8 cellular contexts compared by ENCODE assay signal in the genomic region with DNA sequence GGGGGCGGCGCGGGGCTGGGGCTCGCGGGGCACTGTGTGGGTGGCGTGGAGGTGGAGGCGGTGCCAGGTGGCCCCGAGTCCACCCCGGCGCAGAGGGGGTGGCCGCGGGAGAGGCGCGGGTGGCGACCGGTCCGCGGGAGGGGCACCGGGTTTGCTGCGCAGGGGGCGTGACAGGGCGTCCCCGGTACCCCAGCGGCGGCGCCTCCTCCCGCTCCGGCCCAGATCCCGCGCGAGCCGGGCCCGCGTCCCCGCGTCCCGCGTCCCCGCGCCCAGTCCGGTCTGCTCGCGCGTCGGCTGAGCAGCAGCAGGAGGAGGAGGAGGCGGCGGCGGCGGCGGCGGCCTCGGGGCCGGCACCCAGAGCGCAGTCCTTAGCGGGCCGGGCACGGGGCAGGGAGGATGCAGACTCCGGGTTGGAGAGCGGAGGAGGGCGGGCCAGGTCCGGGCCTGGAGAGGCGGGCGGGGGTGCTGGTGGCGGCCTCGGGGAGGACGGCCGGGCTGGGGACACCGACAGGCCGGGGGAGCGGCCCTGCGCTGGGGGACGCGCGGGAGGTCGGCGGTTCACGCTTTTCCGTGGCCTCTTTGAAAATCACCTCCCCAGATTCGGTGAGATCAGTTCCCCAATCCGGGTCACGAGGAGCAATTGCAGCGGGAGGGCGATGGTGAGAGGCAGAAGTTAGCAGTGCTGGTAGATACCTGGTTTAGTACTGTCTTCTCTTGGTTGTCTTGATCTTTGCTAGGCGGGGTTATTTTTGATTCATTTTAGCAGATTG. TPM values are rescaled to one million over a fixed set of nuclear protein-coding genes. Genes with fewer than 3 reads are reported as not detected.
A peak's percentile ranks its signal among the peaks of the same experiment; 100 is the strongest.
DNase-seq lines count a peak whose midpoint lies in the region; ATAC-seq and TF ChIP-seq lines count a peak whose summit lies in the region.

No MANE protein-coding gene starts in this region.

- POLR2A ChIA-PET in naive thymus-derived CD4-positive, alpha-beta T cell (lab: Charles Lee) = no interaction called here

- no peak overlapping the region for H3K27ac Mint-ChIP-seq in activated T-cell treated with anti-CD3 and anti-CD28 coated beads, Interleukin-2, amount 50 U/mL, for 24 hours
- H3K27ac Mint-ChIP-seq in naive thymus-derived CD4-positive, alpha-beta T cell = peak overlapping the region in 8 of 9 donors; percentile 0 to 68 (median 22)

- 1 to 3% methylated on average over 24 to 28 of the region's 84 CpGs for WGBS in thyroid gland, 2 donors

- CTCF ChIA-PET in naive thymus-derived CD4-positive, alpha-beta T cell (lab: Charles Lee) = no interaction called here

- ATAC-seq in GM19324 (IDR thresholded peaks at IDR 0.05; ENCODE audit: low FRiP score, unreplicated experiment) (peak; percentile 36), HG03378 (IDR thresholded peaks at IDR 0.05; ENCODE audit: unreplicated experiment) (peak; percentile 83)
- peak; percentile 72 for ATAC-seq in naive thymus-derived CD4-positive, alpha-beta T cell

- peak overlapping the region; percentile 76 for H3K4me3 Mint-ChIP-seq in activated T-cell treated with anti-CD3 and anti-CD28 coated beads, Interleukin-2, amount 50 U/mL, for 24 hours
- H3K4me3 Mint-ChIP-seq in naive thymus-derived CD4-positive, alpha-beta T cell = peak overlapping the region; percentile 76 to 91 (median 86)

- H3K4me3 ChIP-seq in fibroblast of mammary gland (ENCODE audit: control insufficient read depth, low read depth, low read length) = peak overlapping the region; percentile 95
- peak overlapping the region; percentile 57 for H3K4me3 ChIP-seq in naive thymus-derived CD4-positive, alpha-beta T cell (ENCODE audit: low read length)
- peak overlapping the region; percentile 68 to 86 (median 78) for H3K4me3 ChIP-seq in thyroid gland (replicated peaks in 1 of 3)

- peaks cover 3% of the 10 kb centered on the region in 2 donors for H3K27me3 ChIP-seq in naive thymus-derived CD4-positive, alpha-beta T cell (ENCODE audit: control insufficient read depth in 2 of 2, insufficient read depth in 2 of 2, low read length in 2 of 2)
- H3K27me3 ChIP-seq in thyroid gland = no peaks in the 10 kb centered on the region

- intact Hi-C loops in naive thymus-derived CD4-positive, alpha-beta T cell (cut with micrococcal nuclease) = loop anchor here (1.0 to 10.0 kb wide), 9 partner anchors 36 to 850 kb away; a partner anchor contains a TSS
- intact Hi-C loops in thyroid gland (cut with DNase I) = loop anchor here (10.0 kb wide), 1 partner anchor 120 kb away; no protein-coding TSS in a partner anchor

- peak overlapping the region; percentile 2 for H3K27ac ChIP-seq in naive thymus-derived CD4-positive, alpha-beta T cell (ENCODE audit: low read depth, low read length)
- H3K27ac ChIP-seq in thyroid gland = peak overlapping the region; percentile 74 to 94 (median 92)

- peaks cover 71% of the 10 kb centered on the region for H3K27me3 Mint-ChIP-seq in activated T-cell treated with anti-CD3 and anti-CD28 coated beads, Interleukin-2, amount 50 U/mL, for 24 hours
- H3K27me3 Mint-ChIP-seq in naive thymus-derived CD4-positive, alpha-beta T cell = peaks cover 15 to 64% (median 36%) of the 10 kb centered on the region in 5 donors

- peaks cover 6% of the 10 kb centered on the region in 2 donors for H3K4me1 ChIP-seq in naive thymus-derived CD4-positive, alpha-beta T cell (ENCODE audit: control insufficient read depth in 2 of 2, insufficient read depth in 2 of 2, low read length in 2 of 2)
- peaks cover 14 to 22% of the 10 kb centered on the region in 2 donors for H3K4me1 ChIP-seq in thyroid gland

- H3K9me3 ChIP-seq in naive thymus-derived CD4-positive, alpha-beta T cell (ENCODE audit: control insufficient read depth in 2 of 3, low read length in 3 of 3) = no peaks in the 10 kb centered on the region
- no peaks in the 10 kb centered on the region for H3K9me3 ChIP-seq in thyroid gland

- H3K9me3 Mint-ChIP-seq in activated T-cell treated with anti-CD3 and anti-CD28 coated beads, Interleukin-2, amount 50 U/mL, for 24 hours = no peaks in the 10 kb centered on the region
- H3K9me3 Mint-ChIP-seq in naive thymus-derived CD4-positive, alpha-beta T cell = peaks cover 0 to 1% (median 0%) of the 10 kb centered on the region in 11 donors

- peak; percentile 5 to 82 for TF ChIP-seq POLR2A in thyroid gland (IDR thresholded peaks at IDR 0.05)

- TF ChIP-seq CTCF in fibroblast of mammary gland (conservative IDR thresholded peaks at IDR 0.05; ENCODE audit: control insufficient read depth, insufficient read depth, low read depth, low read length) (no peak), thyroid gland (IDR thresholded peaks at IDR 0.05) (peak in 1 of 6 experiments; percentile 6)

- H3K36me3 Mint-ChIP-seq in activated T-cell treated with anti-CD3 and anti-CD28 coated beads, Interleukin-2, amount 50 U/mL, for 24 hours (ENCODE audit: low read depth) = no peaks in the 10 kb centered on the region
- no peaks in the 10 kb centered on the region for H3K36me3 Mint-ChIP-seq in naive thymus-derived CD4-positive, alpha-beta T cell

- peak; percentile 27 for DNase-seq in COR-L47 (lab: John Stamatoyannopoulos, UW)
- DNase-seq in NCI-H69 (lab: John Stamatoyannopoulos, UW) = peak; percentile 80
- DNase-seq in activated T-cell treated with anti-CD3 and anti-CD28 coated beads, Interleukin-2, amount 50 U/mL, for 24 hours = peak; percentile 55
- DNase-seq in fibroblast of mammary gland (ENCODE audit: low read depth) = peak; percentile 78
- DNase-seq in naive thymus-derived CD4-positive, alpha-beta T cell = peak; percentile 36 to 65 (median 48)
- peak; percentile 62 to 66 for DNase-seq in thyroid gland

- H3K4me1 Mint-ChIP-seq in activated T-cell treated with anti-CD3 and anti-CD28 coated beads, Interleukin-2, amount 50 U/mL, for 24 hours (ENCODE audit: low read depth) = peaks cover 11% of the 10 kb centered on the region
- peaks cover 5 to 18% (median 14%) of the 10 kb centered on the region in 7 donors for H3K4me1 Mint-ChIP-seq in naive thymus-derived CD4-positive, alpha-beta T cell

- no peaks in the 10 kb centered on the region for H3K36me3 ChIP-seq in naive thymus-derived CD4-positive, alpha-beta T cell (ENCODE audit: control insufficient read depth in 2 of 3, insufficient read depth in 3 of 3, low read length in 3 of 3)
- H3K36me3 ChIP-seq in thyroid gland = no peaks in the 10 kb centered on the region

RNA-seq across cellular contexts. Expression of a gene that starts 1.6 kb away (rescaled TPM):
- total RNA-seq in naive thymus-derived CD4-positive, alpha-beta T cell = 10 to 100 TPM in 2 of 5 experiments, 1 to 10 TPM in 3; 5.5 to 45.9 (median 8.5) TPM
- under 1 TPM; 0.16 to 0.53 TPM for polyA plus RNA-seq in naive thymus-derived CD4-positive, alpha-beta T cell
- 100 to 1,000 TPM in 2 of 4 donors, 10 to 100 TPM in 2; 67.4 to 103 (median 94.7) TPM for total RNA-seq in thyroid gland

Comparison
In these comparisons a context has a peak if more than half of its experiments do, and no peak if none do; other contexts are left out.
1. Peak in every context shown above with its lines: DNase-seq, ATAC-seq, H3K4me3 ChIP-seq and H3K27ac ChIP-seq.
2. DNase-seq: peak in every context shown above with its lines; median percentile 80 in NCI-H69; 78 in fibroblast of mammary gland; 64 in thyroid gland; 55 in activated T-cell treated with anti-CD3 and anti-CD28 coated beads, Interleukin-2, amount 50 U/mL, for 24 hours; 48 in naive thymus-derived CD4-positive, alpha-beta T cell; 27 in COR-L47.